Comparison of ENCODE assay signal across 16 cellular contexts in the genomic region with DNA sequence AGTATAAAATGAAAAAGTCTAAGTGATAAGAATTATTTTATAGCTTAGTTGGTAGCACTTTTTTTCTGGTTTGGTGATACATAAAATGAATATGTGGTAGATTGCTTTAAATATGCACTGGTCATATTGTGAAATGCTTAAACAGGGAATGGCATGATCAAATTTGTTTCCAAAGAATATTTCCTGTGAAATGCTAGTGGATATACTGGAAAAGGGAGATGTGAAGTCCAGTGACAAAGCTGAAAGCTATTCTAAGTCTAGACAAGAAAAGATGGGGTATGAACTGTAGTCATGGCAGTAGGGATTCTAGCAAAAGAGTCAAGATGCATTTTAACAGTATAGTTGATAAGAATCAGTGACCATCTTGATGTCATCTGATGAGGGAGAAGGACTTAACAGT.
A peak's percentile ranks its signal among the peaks of the same experiment; 100 is the strongest.
DNase-seq lines count a peak whose midpoint lies in the region; ATAC-seq and TF ChIP-seq lines count a peak whose summit lies in the region.
"Had no signal": no experiment of that assay in that cellular context is flagged by ENCODE, and none has a peak within 500 bp of the region (broad histone marks: within the 10 kb centered on the region; RNA-seq: fewer than 3 reads in every experiment).

No MANE protein-coding gene starts in this region.

- H2BK20ac ChIP-seq in IMR-90 (ENCODE audit: low read depth, low read length): no peak overlapping the region

- peak overlapping the region; percentile 4 for H3K27ac Mint-ChIP-seq in progenitor cell of endocrine pancreas
- H3K27ac Mint-ChIP-seq: CD4-positive, CD25-positive, alpha-beta regulatory T cell had no signal

- no peak overlapping the region for H4K91ac ChIP-seq in IMR-90 (ENCODE audit: insufficient read depth, low read depth, low read length)

- no peak overlapping the region for H4K5ac ChIP-seq in IMR-90 (ENCODE audit: low read depth, low read length)

- H3K9ac ChIP-seq in IMR-90 (ENCODE audit: low read depth, low read length): no peak overlapping the region
- H3K9ac ChIP-seq: SK-N-SH had no signal

- no peak overlapping the region for H2BK15ac ChIP-seq in IMR-90 (ENCODE audit: low read depth, low read length)

- TF ChIP-seq POLR2A in IMR-90 (IDR thresholded peaks at IDR 0.05; ENCODE audit: low read depth, low read length): no peak

- POLR2A ChIA-PET in IMR-90 (lab: Charles Lee; ENCODE audit: unreplicated experiment): no interaction called here

- no peaks in the 10 kb centered on the region for H3K9me3 ChIP-seq in IMR-90 (ENCODE audit: control insufficient read depth, insufficient read depth, low read length)
- H3K9me3 ChIP-seq in lower lobe of right lung: no peaks in the 10 kb centered on the region
- H3K9me3 ChIP-seq: SK-N-SH had no signal

- no peak overlapping the region for H3K4ac ChIP-seq in IMR-90 (ENCODE audit: low read depth, low read length)

- no peak overlapping the region for H3K18ac ChIP-seq in IMR-90 (ENCODE audit: low read depth, low read length)

- no peaks in the 10 kb centered on the region for H3K79me1 ChIP-seq in IMR-90 (ENCODE audit: low read depth in 1 of 2, low read length in 2 of 2)

- no peak for TF ChIP-seq RAD21 in IMR-90 (IDR thresholded peaks at IDR 0.05; ENCODE audit: low read length)

- in situ Hi-C loops in IMR-90 (cut with MboI; ENCODE audit: low sequenced_read_pairs): no loop called here

- no peak for ATAC-seq in IMR-90 (ENCODE audit: low read depth)
- no peak for ATAC-seq in HG03439 (IDR thresholded peaks at IDR 0.05; ENCODE audit: unreplicated experiment)
- ATAC-seq in GM21381 (IDR thresholded peaks at IDR 0.05; ENCODE audit: unreplicated experiment): no peak
- ATAC-seq in lower lobe of right lung: no peak

- H2BK120ac ChIP-seq in IMR-90 (ENCODE audit: low read depth, low read length): no peak overlapping the region

- H3K36me3 ChIP-seq in IMR-90 (ENCODE audit: control insufficient read depth, insufficient read depth, low read length) (no peaks in the 10 kb centered on the region), lower lobe of right lung (no peaks in the 10 kb centered on the region)

- no peak overlapping the region for H3K4me2 ChIP-seq in IMR-90 (ENCODE audit: low read depth, low read length)
- H3K4me2 ChIP-seq: SK-N-SH had no signal

- H3K4me3 Mint-ChIP-seq in progenitor cell of endocrine pancreas (ENCODE audit: low read depth): no peak overlapping the region
- H3K4me3 Mint-ChIP-seq: CD4-positive, CD25-positive, alpha-beta regulatory T cell had no signal

- no peak overlapping the region for H3K27ac ChIP-seq in IMR-90 (ENCODE audit: insufficient read depth, low read length)
- H3K27ac ChIP-seq in lower lobe of right lung: no peak overlapping the region

- no peak overlapping the region for H2AK5ac ChIP-seq in IMR-90 (ENCODE audit: low read depth, low read length)

- H3K27me3 Mint-ChIP-seq in progenitor cell of endocrine pancreas: no peaks in the 10 kb centered on the region
- H3K27me3 Mint-ChIP-seq: CD4-positive, CD25-positive, alpha-beta regulatory T cell had no signal

- H2AK9ac ChIP-seq in IMR-90 (replicated peaks; ENCODE audit: low read depth, low read length, poor library complexity): no peak overlapping the region

- dilution Hi-C loops in IMR-90 (cut with HindIII; ENCODE audit: low sequenced_read_pairs, unreplicated experiment): no loop called here

- no peaks in the 10 kb centered on the region for H4K20me1 ChIP-seq in IMR-90 (ENCODE audit: insufficient read depth, low read length)

- peaks cover 3% of the 10 kb centered on the region for H3K9me3 Mint-ChIP-seq in progenitor cell of endocrine pancreas (ENCODE audit: low read depth)

- no peaks in the 10 kb centered on the region for H3K9me1 ChIP-seq in IMR-90 (ENCODE audit: insufficient read depth, low read length)

- H2BK5ac ChIP-seq in IMR-90 (ENCODE audit: low read depth, low read length, poor library complexity, severe bottlenecking): no peak overlapping the region

- CTCF ChIA-PET in IMR-90 (lab: Yijun Ruan, JAX): no interaction called here

- no peak overlapping the region for H3K56ac ChIP-seq in IMR-90 (ENCODE audit: extremely low read depth, insufficient read depth, low read length)

- H3K23ac ChIP-seq in IMR-90 (ENCODE audit: low read depth, low read length): no peak overlapping the region

- H3K4me1 Mint-ChIP-seq in progenitor cell of endocrine pancreas (ENCODE audit: low read depth): no peaks in the 10 kb centered on the region
- H3K4me1 Mint-ChIP-seq: CD4-positive, CD25-positive, alpha-beta regulatory T cell had no signal

- intact Hi-C loops in IMR-90 (cut with micrococcal nuclease): no loop called here
- intact Hi-C loops in lower lobe of right lung (cut with DNase I): no loop called here

- BruUV-seq in IMR-90 (replicated peaks; lab: Mats Ljungman, UMichigan): no TSS peak

- DNase-seq in EH (ENCODE audit: low read depth) (peak; percentile 70), IMR-90 (peak; percentile 31), fibroblast of gingiva (ENCODE audit: low read depth) (peak; percentile 50), progenitor cell of endocrine pancreas (ENCODE audit: low spot score, unreplicated experiment) (no peak), lower lobe of right lung (no peak)
- DNase-seq: Calu3; CD4-positive, CD25-positive, alpha-beta regulatory T cell; NCI-H1105 treated with DMSO at 0.1 percent for 48 hours; NCI-H187; NCI-H226; NCI-H69; NK-92 treated with Interleukin-12 subunit alpha and Interleukin-12 subunit beta, amount 100 ng/mL, for 24 hours; SHP77; SK-N-SH had no signal

- no peak overlapping the region for H4K8ac ChIP-seq in IMR-90 (ENCODE audit: low read depth in 2 of 2, low read length in 2 of 2)

- TF ChIP-seq CTCF in IMR-90 (conservative IDR thresholded peaks at IDR 0.05; ENCODE audit: low read depth, low read length) (no peak), progenitor cell of endocrine pancreas (IDR thresholded peaks at IDR 0.05; ENCODE audit: unreplicated experiment) (no peak), lower lobe of right lung (IDR thresholded peaks at IDR 0.05) (no peak)

- no peaks in the 10 kb centered on the region for H3K36me3 Mint-ChIP-seq in progenitor cell of endocrine pancreas (ENCODE audit: insufficient read depth)
- H3K36me3 Mint-ChIP-seq: CD4-positive, CD25-positive, alpha-beta regulatory T cell had no signal

- no peak overlapping the region for H3K14ac ChIP-seq in IMR-90 (replicated peaks; ENCODE audit: low read depth, low read length)

- H3K27me3 ChIP-seq in IMR-90 (ENCODE audit: control insufficient read depth, insufficient read depth, low read length) (no peaks in the 10 kb centered on the region), lower lobe of right lung (ENCODE audit: low read depth) (no peaks in the 10 kb centered on the region)

- H2AFZ ChIP-seq in IMR-90 (replicated peaks; ENCODE audit: low read length, poor library complexity): no peak overlapping the region

- H3K4me3 ChIP-seq in IMR-90 (ENCODE audit: insufficient read depth, low read depth, low read length) (no peak overlapping the region), lower lobe of right lung (no peak overlapping the region)

- H3K4me1 ChIP-seq in IMR-90 (ENCODE audit: control insufficient read depth, insufficient read depth, low read length) (no peaks in the 10 kb centered on the region), lower lobe of right lung (no peaks in the 10 kb centered on the region)

TF ChIP-seq in IMR-90, 13 proteins besides CTCF, POLR2A, EP300 and RAD21:
- TF ChIP-seq MAFK (IDR thresholded peaks at IDR 0.05; ENCODE audit: low read depth, low read length) (no peak), CEBPB (IDR thresholded peaks at IDR 0.05; ENCODE audit: low read depth, low read length) (peak; percentile 30; the same call in 1 of the 2 replicates)

Comparison
In these comparisons a context has a peak if more than half of its experiments do, and no peak if none do; other contexts are left out.
1. DNase-seq: peak in EH (single experiment), IMR-90 (single experiment) and fibroblast of gingiva (single experiment); none in progenitor cell of endocrine pancreas (single experiment) and lower lobe of right lung (single experiment).